19 cellular contexts compared by ENCODE assay signal in genomic region chr11:13128381-13128780, GRCh38.
A peak's percentile ranks its signal among the peaks of the same experiment; 100 is the strongest.
DNase-seq lines count a peak whose midpoint lies in the region; FAIRE-seq and TF ChIP-seq lines count a peak whose summit lies in the region.
"Had no signal": no experiment of that assay in that cellular context is flagged by ENCODE, and none has a peak within 500 bp of the region (broad histone marks: within the 10 kb centered on the region; RNA-seq: fewer than 3 reads in every experiment).

No MANE protein-coding gene starts in this region.

- no peaks in the 10 kb centered on the region for H3K4me1 ChIP-seq in SK-N-SH (ENCODE audit: control insufficient read depth in 1 of 2, insufficient read depth in 2 of 2, low read depth in 1 of 2, low read length in 1 of 2)
- H3K4me1 ChIP-seq: Caco-2 had no signal

- no peaks in the 10 kb centered on the region for H3K27me3 ChIP-seq in SK-N-SH (ENCODE audit: insufficient read depth)

- H3K9me3 ChIP-seq in SK-N-SH, result no peaks in the 10 kb centered on the region
- H3K9me3 ChIP-seq: Caco-2 had no signal

- no peak for FAIRE-seq in RCC 7860 (lab: Jason Lieb, UNC)
- FAIRE-seq: GM12878, H54 had no signal

- no peak for TF ChIP-seq RAD21 in SK-N-SH (IDR thresholded peaks at IDR 0.05; ENCODE audit: low read length)

- H2AFZ ChIP-seq in SK-N-SH (ENCODE audit: low read depth), result no peak overlapping the region
- H2AFZ ChIP-seq: GM23338 had no signal

- in situ Hi-C loops in Caki2 (cut with HindIII; ENCODE audit: low pct_unique_long_range_greater_than_20kb, low sequenced_read_pairs) (no loop called here), GM13976 (cut with MboI; ENCODE audit: low sequenced_read_pairs, unreplicated experiment) (no loop called here)

- no peak overlapping the region for H3K27ac ChIP-seq in SK-N-SH (ENCODE audit: low read depth in 2 of 2, low read length in 1 of 2)
- H3K27ac ChIP-seq: C4-2B, HL-60 had no signal

- TF ChIP-seq CTCF in GM13976 (IDR thresholded peaks at IDR 0.05; ENCODE audit: borderline replicate concordance, control extremely low read depth, extremely low read depth, insufficient read depth, missing control alignments), result no peak
- TF ChIP-seq CTCF in SK-N-SH (IDR thresholded peaks at IDR 0.05), result no peak

- H3F3A ChIP-seq in SK-N-SH (replicated peaks; ENCODE audit: insufficient read depth), result no peaks in the 10 kb centered on the region

- no peak overlapping the region for H3K4me3 ChIP-seq in SK-N-SH (ENCODE audit: low read depth in 2 of 2, low read length in 1 of 2)
- H3K4me3 ChIP-seq: GM12878, GM23338 had no signal

- CTCF ChIA-PET in SK-N-SH (lab: Yijun Ruan, JAX), result interaction anchor here (1.1 to 1.3 kb wide), 2 partner anchors 8 to 40 kb away, joined by 3 to 4 read pairs; no protein-coding TSS in a partner anchor

- POLR2A ChIA-PET in SK-N-SH (lab: Yijun Ruan, JAX), result no interaction called here

- 86% methylated on average over 4 of the region's 4 CpGs for WGBS in SK-N-SH (ENCODE audit: low lambda C conversion rate)

- no peaks in the 10 kb centered on the region for H3K79me2 ChIP-seq in SK-N-SH (ENCODE audit: insufficient read depth)

- no peaks in the 10 kb centered on the region for H3K9me2 ChIP-seq in SK-N-SH

- DNase-seq in Caki2 (ENCODE audit: low read depth) (peak; percentile 43), RCC 7860 (ENCODE audit: low spot score) (peak; percentile 50), kidney glomerular epithelial cell (lab: John Stamatoyannopoulos, UW) (peak; percentile 53), GM13976 (ENCODE audit: low spot score) (no peak), SK-N-SH (no peak)
- no peak for DNase-seq in activated T-cell treated with anti-CD3 and anti-CD28 coated beads, Interleukin-2, amount 50 U/mL, for 48 hours
- DNase-seq: AML-193; Caco-2; CD4-positive, alpha-beta T cell; DMS153; DND-41; EL; HCEC 1CT; KBM-7 had no signal

- TF ChIP-seq EP300 in SK-N-SH (IDR thresholded peaks at IDR 0.05; ENCODE audit: borderline replicate concordance in 1 of 2, low read depth in 1 of 2, low read length in 1 of 2), result no peak

- H3K36me3 ChIP-seq in SK-N-SH (replicated peaks in 1 of 2; ENCODE audit: control insufficient read depth in 1 of 2, insufficient read depth in 2 of 2, low read length in 1 of 2), result no peaks in the 10 kb centered on the region

- H3K9ac ChIP-seq in SK-N-SH, result no peak overlapping the region

- H3K4me2 ChIP-seq in SK-N-SH, result no peak overlapping the region
- H3K4me2 ChIP-seq: GM23338 had no signal

- H4K20me1 ChIP-seq in SK-N-SH (ENCODE audit: insufficient read depth), result no peaks in the 10 kb centered on the region

TF ChIP-seq in SK-N-SH, 30 proteins besides CTCF, POLR2A, EP300 and RAD21:
- TF ChIP-seq PBX3 (IDR thresholded peaks at IDR 0.05) (no peak), IRF3 (IDR thresholded peaks at IDR 0.05; ENCODE audit: low read depth, low read length) (no peak), SIN3A (IDR thresholded peaks at IDR 0.05; ENCODE audit: borderline replicate concordance, low read depth, low read length) (no peak), GATA2 (CRISPR knock-in tag; IDR thresholded peaks at IDR 0.05) (no peak), RCOR1 (IDR thresholded peaks at IDR 0.05; ENCODE audit: low read length) (no peak), MAX (IDR thresholded peaks at IDR 0.05; ENCODE audit: low read depth) (no peak), GABPA (IDR thresholded peaks at IDR 0.05; ENCODE audit: low read depth) (no peak), ELF1 (IDR thresholded peaks at IDR 0.05) (no peak), MEF2A (IDR thresholded peaks at IDR 0.05; ENCODE audit: borderline replicate concordance, low read depth) (no peak), YY1 (IDR thresholded peaks at IDR 0.05; ENCODE audit: low read depth) (no peak), RFX5 (IDR thresholded peaks at IDR 0.05; ENCODE audit: low read length) (no peak), FOSL2 (IDR thresholded peaks at IDR 0.05; ENCODE audit: borderline replicate concordance, low read depth) (no peak), REST (IDR thresholded peaks at IDR 0.05; ENCODE audit: low read depth, low read length) (no peak)
TF ChIP-seq in SK-N-SH: peak in this region for 0.

Comparison
In these comparisons a context has a peak if more than half of its experiments do, and no peak if none do; other contexts are left out.
1. DNase-seq: peak in Caki2 (single experiment), RCC 7860 (single experiment) and kidney glomerular epithelial cell (single experiment); none in GM13976 (single experiment), activated T-cell treated with anti-CD3 and anti-CD28 coated beads, Interleukin-2, amount 50 U/mL, for 48 hours (0 of 2) and SK-N-SH (single experiment).